Comparison of ENCODE assay signal across 2 cellular contexts in the genomic region with DNA sequence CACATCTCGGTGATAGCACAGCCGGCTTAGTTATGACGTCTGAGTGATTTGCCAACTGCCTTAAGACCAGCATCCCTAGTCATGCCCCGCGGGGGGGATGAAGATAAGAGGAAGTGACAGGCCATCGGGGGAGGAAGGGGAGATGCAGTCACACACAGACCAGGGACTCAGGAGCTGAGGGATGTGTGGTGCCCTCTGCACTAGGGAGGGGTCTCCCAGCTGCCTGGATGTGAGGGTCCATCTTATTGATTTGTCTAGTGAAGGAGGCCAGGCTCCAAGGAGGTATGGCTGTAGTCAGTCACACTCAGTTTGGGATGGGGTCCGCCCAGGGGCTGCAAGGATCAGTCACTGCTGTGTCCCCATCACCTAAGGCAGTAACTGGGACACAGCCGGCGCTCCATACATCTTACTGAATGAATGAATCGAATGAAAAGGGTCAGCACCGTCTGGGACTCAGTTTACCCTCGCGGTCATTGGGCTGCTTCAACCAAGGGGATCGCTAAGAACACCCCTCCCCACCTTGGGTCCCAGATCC.
A peak's percentile ranks its signal among the peaks of the same experiment; 100 is the strongest.
TF ChIP-seq lines count a peak whose summit lies in the region.

No MANE protein-coding gene starts in this region.

TF ChIP-seq in WTC11, 78 proteins besides CTCF, POLR2A, EP300 and RAD21 (continued from another document):
- no peak for TF ChIP-seq GTF2I (CRISPR knock-in tag; conservative IDR thresholded peaks at IDR 0.05)
- no peak; the same call in 1 of the 2 replicates for TF ChIP-seq FOXP1 (CRISPR knock-in tag; IDR thresholded peaks at IDR 0.05; ENCODE audit: borderline replicate concordance)
- TF ChIP-seq, protein P1, sequence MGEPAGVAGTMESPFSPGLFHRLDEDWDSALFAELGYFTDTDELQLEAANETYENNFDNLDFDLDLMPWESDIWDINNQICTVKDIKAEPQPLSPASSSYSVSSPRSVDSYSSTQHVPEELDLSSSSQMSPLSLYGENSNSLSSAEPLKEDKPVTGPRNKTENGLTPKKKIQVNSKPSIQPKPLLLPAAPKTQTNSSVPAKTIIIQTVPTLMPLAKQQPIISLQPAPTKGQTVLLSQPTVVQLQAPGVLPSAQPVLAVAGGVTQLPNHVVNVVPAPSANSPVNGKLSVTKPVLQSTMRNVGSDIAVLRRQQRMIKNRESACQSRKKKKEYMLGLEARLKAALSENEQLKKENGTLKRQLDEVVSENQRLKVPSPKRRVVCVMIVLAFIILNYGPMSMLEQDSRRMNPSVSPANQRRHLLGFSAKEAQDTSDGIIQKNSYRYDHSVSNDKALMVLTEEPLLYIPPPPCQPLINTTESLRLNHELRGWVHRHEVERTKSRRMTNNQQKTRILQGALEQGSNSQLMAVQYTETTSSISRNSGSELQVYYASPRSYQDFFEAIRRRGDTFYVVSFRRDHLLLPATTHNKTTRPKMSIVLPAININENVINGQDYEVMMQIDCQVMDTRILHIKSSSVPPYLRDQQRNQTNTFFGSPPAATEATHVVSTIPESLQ (CRISPR knock-in tag; IDR thresholded peaks at IDR 0.05), result 0 out of 2 replicates have a peak, but pooled peaks have one; percentile 17
- no peak for TF ChIP-seq MYBL2 (CRISPR knock-in tag; IDR thresholded peaks at IDR 0.05)
- TF ChIP-seq FOXK1 (CRISPR knock-in tag; IDR thresholded peaks at IDR 0.05), result peak; percentile 12; the same call in 1 of the 2 replicates
- no peak for TF ChIP-seq RELA (CRISPR knock-in tag; IDR thresholded peaks at IDR 0.05; ENCODE audit: borderline replicate concordance)
- TF ChIP-seq, protein P2, sequence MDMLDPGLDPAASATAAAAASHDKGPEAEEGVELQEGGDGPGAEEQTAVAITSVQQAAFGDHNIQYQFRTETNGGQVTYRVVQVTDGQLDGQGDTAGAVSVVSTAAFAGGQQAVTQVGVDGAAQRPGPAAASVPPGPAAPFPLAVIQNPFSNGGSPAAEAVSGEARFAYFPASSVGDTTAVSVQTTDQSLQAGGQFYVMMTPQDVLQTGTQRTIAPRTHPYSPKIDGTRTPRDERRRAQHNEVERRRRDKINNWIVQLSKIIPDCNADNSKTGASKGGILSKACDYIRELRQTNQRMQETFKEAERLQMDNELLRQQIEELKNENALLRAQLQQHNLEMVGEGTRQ (CRISPR knock-in tag; IDR thresholded peaks at IDR 0.05), result no peak
TF ChIP-seq in WTC11: peak in this region for 2.

TF ChIP-seq in neural cell, 6 proteins besides CTCF, POLR2A, EP300 and RAD21 (continued from another document):
- TF ChIP-seq, protein P3, sequence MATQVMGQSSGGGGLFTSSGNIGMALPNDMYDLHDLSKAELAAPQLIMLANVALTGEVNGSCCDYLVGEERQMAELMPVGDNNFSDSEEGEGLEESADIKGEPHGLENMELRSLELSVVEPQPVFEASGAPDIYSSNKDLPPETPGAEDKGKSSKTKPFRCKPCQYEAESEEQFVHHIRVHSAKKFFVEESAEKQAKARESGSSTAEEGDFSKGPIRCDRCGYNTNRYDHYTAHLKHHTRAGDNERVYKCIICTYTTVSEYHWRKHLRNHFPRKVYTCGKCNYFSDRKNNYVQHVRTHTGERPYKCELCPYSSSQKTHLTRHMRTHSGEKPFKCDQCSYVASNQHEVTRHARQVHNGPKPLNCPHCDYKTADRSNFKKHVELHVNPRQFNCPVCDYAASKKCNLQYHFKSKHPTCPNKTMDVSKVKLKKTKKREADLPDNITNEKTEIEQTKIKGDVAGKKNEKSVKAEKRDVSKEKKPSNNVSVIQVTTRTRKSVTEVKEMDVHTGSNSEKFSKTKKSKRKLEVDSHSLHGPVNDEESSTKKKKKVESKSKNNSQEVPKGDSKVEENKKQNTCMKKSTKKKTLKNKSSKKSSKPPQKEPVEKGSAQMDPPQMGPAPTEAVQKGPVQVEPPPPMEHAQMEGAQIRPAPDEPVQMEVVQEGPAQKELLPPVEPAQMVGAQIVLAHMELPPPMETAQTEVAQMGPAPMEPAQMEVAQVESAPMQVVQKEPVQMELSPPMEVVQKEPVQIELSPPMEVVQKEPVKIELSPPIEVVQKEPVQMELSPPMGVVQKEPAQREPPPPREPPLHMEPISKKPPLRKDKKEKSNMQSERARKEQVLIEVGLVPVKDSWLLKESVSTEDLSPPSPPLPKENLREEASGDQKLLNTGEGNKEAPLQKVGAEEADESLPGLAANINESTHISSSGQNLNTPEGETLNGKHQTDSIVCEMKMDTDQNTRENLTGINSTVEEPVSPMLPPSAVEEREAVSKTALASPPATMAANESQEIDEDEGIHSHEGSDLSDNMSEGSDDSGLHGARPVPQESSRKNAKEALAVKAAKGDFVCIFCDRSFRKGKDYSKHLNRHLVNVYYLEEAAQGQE (IDR thresholded peaks at IDR 0.05; ENCODE audit: borderline replicate concordance), result no peak
- TF ChIP-seq EZH2 (IDR thresholded peaks at IDR 0.05; ENCODE audit: borderline replicate concordance, insufficient read depth, low read length, poor library complexity, severe bottlenecking), result no peak
